ENCODE assay signal across 9 cellular contexts in the genomic region with DNA sequence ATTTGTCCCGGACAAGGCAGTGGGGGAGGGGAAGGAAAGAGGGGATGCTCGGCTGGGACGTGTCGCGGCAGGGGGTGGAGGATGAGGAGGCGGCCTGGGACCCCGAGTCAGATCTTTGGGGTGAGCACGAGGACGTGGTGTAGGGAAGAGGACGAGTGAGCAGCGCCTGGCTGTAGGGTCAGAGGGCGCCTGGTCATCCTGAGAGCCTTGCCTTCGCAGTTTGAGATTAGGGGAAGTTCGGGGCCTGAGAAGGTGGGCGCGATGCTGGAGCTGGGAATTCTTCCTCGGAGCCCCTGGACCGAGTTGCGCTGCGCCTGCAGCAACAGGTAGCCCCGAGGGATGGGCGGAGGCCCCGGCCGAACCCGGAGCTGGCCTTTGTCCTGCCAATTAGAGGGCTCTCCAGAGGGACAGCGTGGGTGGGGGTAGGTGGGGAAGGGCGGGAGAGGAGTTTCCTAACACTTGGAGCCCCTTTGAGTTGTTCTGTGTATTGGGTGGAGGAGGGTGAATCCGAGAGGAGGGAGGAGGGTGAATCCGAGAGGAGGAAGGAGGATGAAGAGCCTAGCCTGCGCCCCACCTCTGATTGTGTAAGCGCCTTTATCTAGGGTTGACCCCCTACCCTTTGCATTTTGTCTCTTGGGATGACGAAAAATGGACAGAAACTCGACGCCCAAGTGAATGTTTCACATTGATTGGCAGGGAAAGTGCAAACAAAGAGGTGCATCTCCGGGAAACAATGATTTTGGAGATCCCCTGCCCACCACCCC.
A peak's percentile ranks its signal among the peaks of the same experiment; 100 is the strongest.
DNase-seq lines count a peak whose midpoint lies in the region; ATAC-seq and TF ChIP-seq lines count a peak whose summit lies in the region.
"Had no signal": no experiment of that assay in that cellular context is flagged by ENCODE, and none has a peak within 500 bp of the region (broad histone marks: within the 10 kb centered on the region; RNA-seq: fewer than 3 reads in every experiment).

No MANE protein-coding gene starts in this region.

- peak overlapping the region; percentile 57 for H3K4me3 ChIP-seq in PC-3 (ENCODE audit: low read length)
- H3K4me3 ChIP-seq in fibroblast of mammary gland (ENCODE audit: control insufficient read depth, low read depth, low read length) = peak overlapping the region; percentile 45
- peak overlapping the region; percentile 71 for H3K4me3 ChIP-seq in osteoblast (ENCODE audit: insufficient read depth, low read length)
- H3K4me3 ChIP-seq in adrenal gland = peak overlapping the region in 1 of 4 donors; percentile 45

- no peak overlapping the region for H3K27ac ChIP-seq in PC-3 (ENCODE audit: low read length)
- no peak overlapping the region for H3K27ac ChIP-seq in osteoblast (ENCODE audit: low read depth, low read length)
- H3K27ac ChIP-seq in adrenal gland = no peak overlapping the region
- H3K27ac ChIP-seq: thyroid gland had no signal

- peak overlapping the region; percentile 78 for H3K4me2 ChIP-seq in PC-3 (ENCODE audit: low read length)
- H3K4me2 ChIP-seq in osteoblast (ENCODE audit: insufficient read depth, low read length) = peak overlapping the region; percentile 87

- H3K79me2 ChIP-seq in PC-3 (ENCODE audit: low read length) (no peaks in the 10 kb centered on the region), osteoblast (ENCODE audit: insufficient read depth, low read length) (no peaks in the 10 kb centered on the region)

- H3K9me3 ChIP-seq in PC-3 (ENCODE audit: low read length) (no peaks in the 10 kb centered on the region), osteoblast (ENCODE audit: low read depth, low read length) (no peaks in the 10 kb centered on the region), adrenal gland (replicated peaks in 1 of 3) (no peaks in the 10 kb centered on the region)
- H3K9me3 ChIP-seq: thyroid gland had no signal

- no TSS peak for BruUV-seq in PC-3 (replicated peaks; lab: Mats Ljungman, UMichigan)

- CTCF ChIA-PET in PC-3 (lab: Charles Lee) = no interaction called here

- TF ChIP-seq CTCF in PC-3 (conservative IDR thresholded peaks at IDR 0.05; ENCODE audit: low read depth, low read length) (no peak), fibroblast of mammary gland (conservative IDR thresholded peaks at IDR 0.05; ENCODE audit: control insufficient read depth, insufficient read depth, low read depth, low read length) (no peak), osteoblast (IDR thresholded peaks at IDR 0.05; ENCODE audit: extremely low read depth, low read depth, low read length) (no peak), adrenal gland (IDR thresholded peaks at IDR 0.05) (no peak)

- H3K36me3 ChIP-seq in PC-3 (ENCODE audit: low read depth, low read length) = no peaks in the 10 kb centered on the region
- no peaks in the 10 kb centered on the region for H3K36me3 ChIP-seq in osteoblast (ENCODE audit: insufficient read depth, low read length)
- no peaks in the 10 kb centered on the region for H3K36me3 ChIP-seq in adrenal gland (replicated peaks in 1 of 2)
- H3K36me3 ChIP-seq: thyroid gland had no signal

- H4K20me1 ChIP-seq in PC-3 (ENCODE audit: low read length) (no peaks in the 10 kb centered on the region), osteoblast (ENCODE audit: insufficient read depth, low read length) (no peaks in the 10 kb centered on the region)

- H3K9me2 ChIP-seq in PC-3 (replicated peaks; ENCODE audit: low read length) = no peaks in the 10 kb centered on the region

- H3K27me3 ChIP-seq in PC-3 (ENCODE audit: low read length) (no peaks in the 10 kb centered on the region), osteoblast (ENCODE audit: insufficient read depth, low read length) (peaks cover 61% of the 10 kb centered on the region), adrenal gland (peaks cover 49% of the 10 kb centered on the region)

- 5 to 10% (median 7%) methylated on average over 29 to 35 of the region's 35 CpGs for WGBS in adrenal gland, 4 donors

- H2AFZ ChIP-seq in PC-3 (ENCODE audit: low read length) (0 out of 2 replicates have a peak overlapping the region, but pooled peaks have one; percentile 53), osteoblast (ENCODE audit: low read length) (peak overlapping the region; percentile 22)

- POLR2A ChIA-PET in PC-3 (lab: Charles Lee; ENCODE audit: unreplicated experiment) = no interaction called here

- intact Hi-C loops in PC-3 (cut with micrococcal nuclease) (no loop called here), adrenal gland (cut with DNase I) (no loop called here)

- no peak overlapping the region for H3K9ac ChIP-seq in PC-3 (ENCODE audit: low read length)

- DNase-seq in D341Med (ENCODE audit: low spot score) (peak; percentile 38), PC-3 (no peak), fibroblast of mammary gland (ENCODE audit: low read depth) (no peak), osteoblast (ENCODE audit: insufficient read length, low spot score, missing footprints) (no peak), AML-193 (lab: John Stamatoyannopoulos, UW) (no peak), adrenal gland (no peak)

- TF ChIP-seq POLR2A in adrenal gland (IDR thresholded peaks at IDR 0.05) = no peak

- no peaks in the 10 kb centered on the region for H3K4me1 ChIP-seq in PC-3 (ENCODE audit: insufficient read depth, low read length)
- H3K4me1 ChIP-seq in osteoblast (ENCODE audit: insufficient read depth, low read length) = peaks cover 9% of the 10 kb centered on the region
- H3K4me1 ChIP-seq in adrenal gland (replicated peaks in 1 of 2) = peaks cover 11 to 22% of the 10 kb centered on the region in 2 donors

- ATAC-seq in PC-3 (no peak), GM18858 (IDR thresholded peaks at IDR 0.05; ENCODE audit: unreplicated experiment) (no peak), GM19452 (IDR thresholded peaks at IDR 0.05; ENCODE audit: unreplicated experiment) (no peak)

- H3F3A ChIP-seq in PC-3 (ENCODE audit: low read length, unreplicated experiment) = no peaks in the 10 kb centered on the region
